In the genomic region with DNA sequence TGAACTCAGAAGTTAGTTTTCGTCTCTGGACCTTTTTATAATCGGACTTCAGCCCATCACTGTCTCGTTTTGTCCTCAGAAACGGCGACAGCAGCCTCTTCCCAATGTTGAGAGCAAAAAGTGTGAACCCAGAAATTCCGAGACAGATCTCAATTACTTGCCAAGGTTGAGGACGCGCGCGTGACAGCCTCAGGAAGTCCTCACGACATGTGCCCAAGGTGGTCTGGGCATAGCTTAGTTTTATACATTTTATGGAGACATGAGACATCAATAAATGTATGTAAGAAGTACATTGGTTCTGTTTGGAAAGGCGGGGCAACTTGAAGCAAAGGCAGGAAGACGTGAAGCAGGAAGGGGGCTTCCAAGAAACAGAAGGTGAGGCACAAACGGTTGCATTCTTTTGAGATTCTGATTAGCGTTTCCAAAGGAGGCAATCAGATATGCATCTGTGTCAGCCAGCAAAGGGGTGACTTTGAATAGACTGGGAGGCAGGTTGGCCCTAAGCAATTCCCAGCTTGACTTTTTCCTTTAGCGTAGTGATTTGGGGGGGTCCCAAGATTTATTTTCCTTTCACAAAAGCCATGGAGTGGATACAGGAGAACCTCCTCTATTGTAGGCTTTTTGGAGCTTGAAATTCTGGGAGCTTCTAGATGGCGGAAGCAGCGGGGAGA, we compare ENCODE assay signal across 1 cellular context.
TF ChIP-seq lines count a peak whose summit lies in the region.

No MANE protein-coding gene starts in this region.

TF ChIP-seq in HEK293, 187 proteins besides CTCF, POLR2A, EP300 and RAD21 (continued from another document and continues in another):
- TF ChIP-seq, protein P1, sequence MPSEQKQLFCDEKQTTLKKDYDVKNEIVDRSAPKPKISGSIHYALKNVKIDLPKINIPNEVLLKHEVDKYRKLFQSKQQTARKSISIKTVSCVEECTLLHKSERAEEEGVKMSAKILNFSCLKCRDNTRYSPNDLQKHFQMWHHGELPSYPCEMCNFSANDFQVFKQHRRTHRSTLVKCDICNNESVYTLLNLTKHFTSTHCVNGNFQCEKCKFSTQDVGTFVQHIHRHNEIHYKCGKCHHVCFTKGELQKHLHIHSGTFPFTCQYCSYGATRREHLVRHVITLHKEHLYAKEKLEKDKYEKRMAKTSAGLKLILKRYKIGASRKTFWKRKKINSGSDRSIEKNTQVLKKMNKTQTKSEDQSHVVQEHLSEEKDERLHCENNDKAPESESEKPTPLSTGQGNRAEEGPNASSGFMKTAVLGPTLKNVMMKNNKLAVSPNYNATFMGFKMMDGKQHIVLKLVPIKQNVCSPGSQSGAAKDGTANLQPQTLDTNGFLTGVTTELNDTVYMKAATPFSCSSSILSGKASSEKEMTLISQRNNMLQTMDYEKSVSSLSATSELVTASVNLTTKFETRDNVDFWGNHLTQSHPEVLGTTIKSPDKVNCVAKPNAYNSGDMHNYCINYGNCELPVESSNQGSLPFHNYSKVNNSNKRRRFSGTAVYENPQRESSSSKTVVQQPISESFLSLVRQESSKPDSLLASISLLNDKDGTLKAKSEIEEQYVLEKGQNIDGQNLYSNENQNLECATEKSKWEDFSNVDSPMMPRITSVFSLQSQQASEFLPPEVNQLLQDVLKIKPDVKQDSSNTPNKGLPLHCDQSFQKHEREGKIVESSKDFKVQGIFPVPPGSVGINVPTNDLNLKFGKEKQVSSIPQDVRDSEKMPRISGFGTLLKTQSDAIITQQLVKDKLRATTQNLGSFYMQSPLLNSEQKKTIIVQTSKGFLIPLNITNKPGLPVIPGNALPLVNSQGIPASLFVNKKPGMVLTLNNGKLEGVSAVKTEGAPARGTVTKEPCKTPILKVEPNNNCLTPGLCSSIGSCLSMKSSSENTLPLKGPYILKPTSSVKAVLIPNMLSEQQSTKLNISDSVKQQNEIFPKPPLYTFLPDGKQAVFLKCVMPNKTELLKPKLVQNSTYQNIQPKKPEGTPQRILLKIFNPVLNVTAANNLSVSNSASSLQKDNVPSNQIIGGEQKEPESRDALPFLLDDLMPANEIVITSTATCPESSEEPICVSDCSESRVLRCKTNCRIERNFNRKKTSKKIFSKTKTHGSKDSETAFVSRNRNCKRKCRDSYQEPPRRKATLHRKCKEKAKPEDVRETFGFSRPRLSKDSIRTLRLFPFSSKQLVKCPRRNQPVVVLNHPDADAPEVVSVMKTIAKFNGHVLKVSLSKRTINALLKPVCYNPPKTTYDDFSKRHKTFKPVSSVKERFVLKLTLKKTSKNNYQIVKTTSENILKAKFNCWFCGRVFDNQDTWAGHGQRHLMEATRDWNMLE (tag by site-specific recombination; conservative IDR thresholded peaks at IDR 0.05; ENCODE audit: low read depth): no peak
- TF ChIP-seq, protein P2, sequence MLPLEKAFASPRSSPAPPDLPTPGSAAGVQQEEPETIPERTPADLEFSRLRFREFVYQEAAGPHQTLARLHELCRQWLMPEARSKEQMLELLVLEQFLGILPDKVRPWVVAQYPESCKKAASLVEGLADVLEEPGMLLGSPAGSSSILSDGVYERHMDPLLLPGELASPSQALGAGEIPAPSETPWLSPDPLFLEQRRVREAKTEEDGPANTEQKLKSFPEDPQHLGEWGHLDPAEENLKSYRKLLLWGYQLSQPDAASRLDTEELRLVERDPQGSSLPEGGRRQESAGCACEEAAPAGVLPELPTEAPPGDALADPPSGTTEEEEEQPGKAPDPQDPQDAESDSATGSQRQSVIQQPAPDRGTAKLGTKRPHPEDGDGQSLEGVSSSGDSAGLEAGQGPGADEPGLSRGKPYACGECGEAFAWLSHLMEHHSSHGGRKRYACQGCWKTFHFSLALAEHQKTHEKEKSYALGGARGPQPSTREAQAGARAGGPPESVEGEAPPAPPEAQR (tag by site-specific recombination; IDR thresholded peaks at IDR 0.05): no peak
- TF ChIP-seq, protein P3, sequence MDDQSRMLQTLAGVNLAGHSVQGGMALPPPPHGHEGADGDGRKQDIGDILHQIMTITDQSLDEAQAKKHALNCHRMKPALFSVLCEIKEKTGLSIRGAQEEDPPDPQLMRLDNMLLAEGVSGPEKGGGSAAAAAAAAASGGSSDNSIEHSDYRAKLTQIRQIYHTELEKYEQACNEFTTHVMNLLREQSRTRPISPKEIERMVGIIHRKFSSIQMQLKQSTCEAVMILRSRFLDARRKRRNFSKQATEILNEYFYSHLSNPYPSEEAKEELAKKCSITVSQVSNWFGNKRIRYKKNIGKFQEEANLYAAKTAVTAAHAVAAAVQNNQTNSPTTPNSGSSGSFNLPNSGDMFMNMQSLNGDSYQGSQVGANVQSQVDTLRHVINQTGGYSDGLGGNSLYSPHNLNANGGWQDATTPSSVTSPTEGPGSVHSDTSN (CRISPR knock-in tag; IDR thresholded peaks at IDR 0.05): 0 out of 2 replicates have a peak, but pooled peaks have one; percentile 11
- TF ChIP-seq ZSCAN30 (tag by site-specific recombination; IDR thresholded peaks at IDR 0.05) (0 out of 2 replicates have a peak, but pooled peaks have one; percentile 6), ZNF792 (tag by site-specific recombination; IDR thresholded peaks at IDR 0.05) (no peak), ZNF155 (tag by site-specific recombination; IDR thresholded peaks at IDR 0.05) (no peak), GLI4 (tag by site-specific recombination; IDR thresholded peaks at IDR 0.05) (no peak), KLF7 (tag by site-specific recombination; IDR thresholded peaks at IDR 0.05; ENCODE audit: borderline replicate concordance) (no peak), ZEB2 (tag by site-specific recombination; IDR thresholded peaks at IDR 0.05) (peak; percentile 75), ZBTB7A (tag by site-specific recombination; IDR thresholded peaks at IDR 0.05; ENCODE audit: low read depth) (no peak), ZNF600 (tag by site-specific recombination; IDR thresholded peaks at IDR 0.05) (peak; percentile 37; the same call in 1 of the 2 replicates), TRIM28 (IDR thresholded peaks at IDR 0.05; ENCODE audit: borderline replicate concordance, low read length) (no peak), ZNF221 (tag by site-specific recombination; IDR thresholded peaks at IDR 0.05; ENCODE audit: borderline replicate concordance) (no peak), MZF1 (tag by site-specific recombination; IDR thresholded peaks at IDR 0.05; ENCODE audit: borderline replicate concordance) (no peak), ZNF530 (tag by site-specific recombination; IDR thresholded peaks at IDR 0.05; ENCODE audit: low read depth) (no peak), ZNF114 (tag by site-specific recombination; IDR thresholded peaks at IDR 0.05) (no peak), MEIS1 (CRISPR knock-in tag; IDR thresholded peaks at IDR 0.05; ENCODE audit: borderline replicate concordance) (no peak), AEBP2 (tag by site-specific recombination; IDR thresholded peaks at IDR 0.05; ENCODE audit: borderline replicate concordance) (no peak), ZNF629 (tag by site-specific recombination; IDR thresholded peaks at IDR 0.05) (0 out of 2 replicates have a peak, but pooled peaks have one; percentile 11), ZNF2 (tag by site-specific recombination; IDR thresholded peaks at IDR 0.05) (0 out of 2 replicates have a peak, but pooled peaks have one; percentile 11), SP2 (tag by site-specific recombination; IDR thresholded peaks at IDR 0.05) (no peak), OSR2 (tag by site-specific recombination; IDR thresholded peaks at IDR 0.05) (no peak), ZNF248 (tag by site-specific recombination; IDR thresholded peaks at IDR 0.05) (no peak), ZBTB1 (tag by site-specific recombination; IDR thresholded peaks at IDR 0.05) (no peak), ZNF16 (tag by site-specific recombination; IDR thresholded peaks at IDR 0.05; ENCODE audit: low read depth) (no peak), ZFP69B (tag by site-specific recombination; IDR thresholded peaks at IDR 0.05) (no peak), PRDM1 (tag by site-specific recombination; IDR thresholded peaks at IDR 0.05) (no peak), ZBTB10 (tag by site-specific recombination; IDR thresholded peaks at IDR 0.05) (no peak), ZNF211 (tag by site-specific recombination; IDR thresholded peaks at IDR 0.05; ENCODE audit: low read depth) (no peak), ZNF747 (tag by site-specific recombination; IDR thresholded peaks at IDR 0.05) (no peak), ZNF341 (tag by site-specific recombination; IDR thresholded peaks at IDR 0.05; ENCODE audit: low read depth) (0 out of 2 replicates have a peak, but pooled peaks have one; percentile 26), ZNF677 (tag by site-specific recombination; IDR thresholded peaks at IDR 0.05) (no peak), ZNF184 (tag by site-specific recombination; IDR thresholded peaks at IDR 0.05) (no peak), ZNF24 (tag by site-specific recombination; IDR thresholded peaks at IDR 0.05) (no peak), ELK4 (IDR thresholded peaks at IDR 0.05; ENCODE audit: borderline replicate concordance, low read depth, low read length) (no peak), ZNF701 (tag by site-specific recombination; IDR thresholded peaks at IDR 0.05) (no peak), ZNF843 (tag by site-specific recombination; IDR thresholded peaks at IDR 0.05) (no peak), ZNF335 (tag by site-specific recombination; conservative IDR thresholded peaks at IDR 0.05) (peak; percentile 60; the same call in 1 of the 2 replicates), MYNN (tag by site-specific recombination; IDR thresholded peaks at IDR 0.05; ENCODE audit: borderline replicate concordance) (no peak), ZNF174 (tag by site-specific recombination; IDR thresholded peaks at IDR 0.05) (no peak), ZNF223 (tag by site-specific recombination; IDR thresholded peaks at IDR 0.05) (no peak), ZNF311 (tag by site-specific recombination; IDR thresholded peaks at IDR 0.05; ENCODE audit: borderline replicate concordance) (no peak), ZNF670 (tag by site-specific recombination; IDR thresholded peaks at IDR 0.05; ENCODE audit: low read depth) (no peak), ZNF514 (tag by site-specific recombination; IDR thresholded peaks at IDR 0.05) (no peak), ZNF214 (tag by site-specific recombination; IDR thresholded peaks at IDR 0.05; ENCODE audit: borderline replicate concordance) (no peak)
- TF ChIP-seq, protein P4, sequence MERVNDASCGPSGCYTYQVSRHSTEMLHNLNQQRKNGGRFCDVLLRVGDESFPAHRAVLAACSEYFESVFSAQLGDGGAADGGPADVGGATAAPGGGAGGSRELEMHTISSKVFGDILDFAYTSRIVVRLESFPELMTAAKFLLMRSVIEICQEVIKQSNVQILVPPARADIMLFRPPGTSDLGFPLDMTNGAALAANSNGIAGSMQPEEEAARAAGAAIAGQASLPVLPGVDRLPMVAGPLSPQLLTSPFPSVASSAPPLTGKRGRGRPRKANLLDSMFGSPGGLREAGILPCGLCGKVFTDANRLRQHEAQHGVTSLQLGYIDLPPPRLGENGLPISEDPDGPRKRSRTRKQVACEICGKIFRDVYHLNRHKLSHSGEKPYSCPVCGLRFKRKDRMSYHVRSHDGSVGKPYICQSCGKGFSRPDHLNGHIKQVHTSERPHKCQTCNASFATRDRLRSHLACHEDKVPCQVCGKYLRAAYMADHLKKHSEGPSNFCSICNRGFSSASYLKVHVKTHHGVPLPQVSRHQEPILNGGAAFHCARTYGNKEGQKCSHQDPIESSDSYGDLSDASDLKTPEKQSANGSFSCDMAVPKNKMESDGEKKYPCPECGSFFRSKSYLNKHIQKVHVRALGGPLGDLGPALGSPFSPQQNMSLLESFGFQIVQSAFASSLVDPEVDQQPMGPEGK (tag by site-specific recombination; IDR thresholded peaks at IDR 0.05): no peak; the same call in 1 of the 2 replicates
- TF ChIP-seq, protein P5, sequence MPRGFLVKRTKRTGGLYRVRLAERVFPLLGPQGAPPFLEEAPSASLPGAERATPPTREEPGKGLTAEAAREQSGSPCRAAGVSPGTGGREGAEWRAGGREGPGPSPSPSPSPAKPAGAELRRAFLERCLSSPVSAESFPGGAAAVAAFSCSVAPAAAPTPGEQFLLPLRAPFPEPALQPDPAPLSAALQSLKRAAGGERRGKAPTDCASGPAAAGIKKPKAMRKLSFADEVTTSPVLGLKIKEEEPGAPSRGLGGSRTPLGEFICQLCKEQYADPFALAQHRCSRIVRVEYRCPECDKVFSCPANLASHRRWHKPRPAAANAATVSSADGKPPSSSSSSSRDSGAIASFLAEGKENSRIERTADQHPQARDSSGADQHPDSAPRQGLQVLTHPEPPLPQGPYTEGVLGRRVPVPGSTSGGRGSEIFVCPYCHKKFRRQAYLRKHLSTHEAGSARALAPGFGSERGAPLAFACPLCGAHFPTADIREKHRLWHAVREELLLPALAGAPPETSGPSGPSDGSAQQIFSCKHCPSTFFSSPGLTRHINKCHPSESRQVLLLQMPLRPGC (tag by site-specific recombination; IDR thresholded peaks at IDR 0.05): no peak
